1 cellular context compared by ENCODE assay signal in the genomic region with DNA sequence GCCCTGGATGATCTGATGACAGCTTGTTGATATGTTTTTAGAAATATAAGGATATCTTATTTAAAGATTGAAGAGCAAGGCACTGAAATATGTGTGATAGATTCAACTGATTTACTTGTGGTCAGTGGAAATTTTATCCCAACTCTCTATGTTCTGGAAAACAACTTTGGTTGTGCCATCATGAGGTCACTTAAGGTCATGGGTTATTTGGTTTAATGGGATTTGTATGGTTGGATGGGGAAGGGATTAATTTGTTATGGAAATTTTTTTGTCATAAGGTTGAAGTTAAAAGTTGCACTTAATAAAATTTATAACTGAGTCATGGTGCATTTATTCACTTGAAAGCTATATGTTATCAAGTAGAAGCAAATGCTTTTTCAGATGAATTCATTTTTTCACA.
TF ChIP-seq lines count a peak whose summit lies in the region.

No MANE protein-coding gene starts in this region.

TF ChIP-seq in A549, 52 proteins besides CTCF, POLR2A, EP300 and RAD21 (continued from another document):
- TF ChIP-seq, protein P1, sequence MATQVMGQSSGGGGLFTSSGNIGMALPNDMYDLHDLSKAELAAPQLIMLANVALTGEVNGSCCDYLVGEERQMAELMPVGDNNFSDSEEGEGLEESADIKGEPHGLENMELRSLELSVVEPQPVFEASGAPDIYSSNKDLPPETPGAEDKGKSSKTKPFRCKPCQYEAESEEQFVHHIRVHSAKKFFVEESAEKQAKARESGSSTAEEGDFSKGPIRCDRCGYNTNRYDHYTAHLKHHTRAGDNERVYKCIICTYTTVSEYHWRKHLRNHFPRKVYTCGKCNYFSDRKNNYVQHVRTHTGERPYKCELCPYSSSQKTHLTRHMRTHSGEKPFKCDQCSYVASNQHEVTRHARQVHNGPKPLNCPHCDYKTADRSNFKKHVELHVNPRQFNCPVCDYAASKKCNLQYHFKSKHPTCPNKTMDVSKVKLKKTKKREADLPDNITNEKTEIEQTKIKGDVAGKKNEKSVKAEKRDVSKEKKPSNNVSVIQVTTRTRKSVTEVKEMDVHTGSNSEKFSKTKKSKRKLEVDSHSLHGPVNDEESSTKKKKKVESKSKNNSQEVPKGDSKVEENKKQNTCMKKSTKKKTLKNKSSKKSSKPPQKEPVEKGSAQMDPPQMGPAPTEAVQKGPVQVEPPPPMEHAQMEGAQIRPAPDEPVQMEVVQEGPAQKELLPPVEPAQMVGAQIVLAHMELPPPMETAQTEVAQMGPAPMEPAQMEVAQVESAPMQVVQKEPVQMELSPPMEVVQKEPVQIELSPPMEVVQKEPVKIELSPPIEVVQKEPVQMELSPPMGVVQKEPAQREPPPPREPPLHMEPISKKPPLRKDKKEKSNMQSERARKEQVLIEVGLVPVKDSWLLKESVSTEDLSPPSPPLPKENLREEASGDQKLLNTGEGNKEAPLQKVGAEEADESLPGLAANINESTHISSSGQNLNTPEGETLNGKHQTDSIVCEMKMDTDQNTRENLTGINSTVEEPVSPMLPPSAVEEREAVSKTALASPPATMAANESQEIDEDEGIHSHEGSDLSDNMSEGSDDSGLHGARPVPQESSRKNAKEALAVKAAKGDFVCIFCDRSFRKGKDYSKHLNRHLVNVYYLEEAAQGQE (IDR thresholded peaks at IDR 0.05): no peak
- TF ChIP-seq CBX2 (IDR thresholded peaks at IDR 0.05; ENCODE audit: borderline replicate concordance, low read depth) (no peak), JUN (IDR thresholded peaks at IDR 0.05) (no peak)
- TF ChIP-seq, protein P2, sequence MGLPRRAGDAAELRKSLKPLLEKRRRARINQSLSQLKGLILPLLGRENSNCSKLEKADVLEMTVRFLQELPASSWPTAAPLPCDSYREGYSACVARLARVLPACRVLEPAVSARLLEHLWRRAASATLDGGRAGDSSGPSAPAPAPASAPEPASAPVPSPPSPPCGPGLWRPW (IDR thresholded peaks at IDR 0.05): no peak
